ENCODE assay signal across 1 cellular context in genomic region chr19:18415177-18415867, GRCh38.
TF ChIP-seq lines count a peak whose summit lies in the region.

No MANE protein-coding gene starts in this region.

TF ChIP-seq in K562, 482 proteins besides CTCF, POLR2A, EP300 and RAD21 (continued from another document and continues in another):
- TF ChIP-seq EZH2 (IDR thresholded peaks at IDR 0.05; ENCODE audit: borderline replicate concordance, low read depth, low read length) (no peak), POLR3A (IDR thresholded peaks at IDR 0.05; ENCODE audit: borderline replicate concordance, extremely low read depth, insufficient read depth, insufficient read length) (no peak), CBFA2T2 (conservative IDR thresholded peaks at IDR 0.05) (no peak), SREBF2 (CRISPR knock-in tag; IDR thresholded peaks at IDR 0.05) (no peak), NCOR1 (IDR thresholded peaks at IDR 0.05) (peak; percentile 53), ZNF239 (CRISPR knock-in tag; IDR thresholded peaks at IDR 0.05) (peak; percentile 44), GATAD2A (IDR thresholded peaks at IDR 0.05) (peak; percentile 97; the same call in 1 of the 2 replicates), SP2 (IDR thresholded peaks at IDR 0.05; ENCODE audit: extremely low read depth, low read depth, low read length, poor library complexity, severe bottlenecking) (no peak), MTA3 (IDR thresholded peaks at IDR 0.05; ENCODE audit: borderline replicate concordance) (peak; percentile 86), ZBTB1 (CRISPR knock-in tag; IDR thresholded peaks at IDR 0.05; ENCODE audit: borderline replicate concordance, low read depth) (0 out of 2 replicates have a peak, but pooled peaks have one; percentile 33), ARHGAP35 (IDR thresholded peaks at IDR 0.05; ENCODE audit: partially characterized antibody) (no peak), ZKSCAN8 (CRISPR knock-in tag; IDR thresholded peaks at IDR 0.05) (peak; percentile 92), MLX (CRISPR knock-in tag; conservative IDR thresholded peaks at IDR 0.05) (no peak), SMAD4 (CRISPR knock-in tag; conservative IDR thresholded peaks at IDR 0.05) (peak; percentile 89), ZNF347 (CRISPR knock-in tag; IDR thresholded peaks at IDR 0.05; ENCODE audit: low read depth) (no peak), SMAD3 (CRISPR knock-in tag; conservative IDR thresholded peaks at IDR 0.05) (0 out of 2 replicates have a peak, but pooled peaks have one; percentile 39), DMBX1 (CRISPR knock-in tag; IDR thresholded peaks at IDR 0.05; ENCODE audit: borderline replicate concordance) (peak; percentile 94), ZNF444 (CRISPR knock-in tag; IDR thresholded peaks at IDR 0.05) (0 out of 2 replicates have a peak, but pooled peaks have one; percentile 47), ZNF140 (CRISPR knock-in tag; IDR thresholded peaks at IDR 0.05) (no peak), E2F1 (CRISPR knock-in tag; IDR thresholded peaks at IDR 0.05) (no peak), ZNF184 (CRISPR knock-in tag; IDR thresholded peaks at IDR 0.05) (no peak), RBM22 (IDR thresholded peaks at IDR 0.05; ENCODE audit: low read depth, low read length, poor library complexity, severe bottlenecking) (no peak), ZNF740 (CRISPR knock-in tag; IDR thresholded peaks at IDR 0.05) (peak; percentile 96), ZNF740 (tag; IDR thresholded peaks at IDR 0.05) (peak; percentile 54 to 87), GABPB1 (CRISPR knock-in tag; IDR thresholded peaks at IDR 0.05) (peak; percentile 35), SP1 (CRISPR knock-in tag; IDR thresholded peaks at IDR 0.05) (no peak), KAT8 (IDR thresholded peaks at IDR 0.05; ENCODE audit: low read depth) (no peak), ETS2 (tag; IDR thresholded peaks at IDR 0.05; ENCODE audit: borderline replicate concordance, poor library complexity, severe bottlenecking) (no peak), ZC3H11A (IDR thresholded peaks at IDR 0.05; ENCODE audit: low read depth, low read length) (no peak), TFAP4 (CRISPR knock-in tag; IDR thresholded peaks at IDR 0.05; ENCODE audit: borderline replicate concordance) (peak; percentile 95), TCFL5 (CRISPR knock-in tag; conservative IDR thresholded peaks at IDR 0.05) (no peak), STAG1 (CRISPR knock-in tag; IDR thresholded peaks at IDR 0.05; ENCODE audit: borderline replicate concordance) (no peak), FIP1L1 (IDR thresholded peaks at IDR 0.05; ENCODE audit: low read depth, low read length, poor library complexity, severe bottlenecking) (no peak), ZNF57 (CRISPR knock-in tag; IDR thresholded peaks at IDR 0.05) (no peak), SRF (CRISPR knock-in tag; IDR thresholded peaks at IDR 0.05) (peak in 1 of 2 experiments; percentile 68; a peak in 2 of 4 replicates), ZNF830 (CRISPR knock-in tag; IDR thresholded peaks at IDR 0.05) (no peak), MEF2A (IDR thresholded peaks at IDR 0.05; ENCODE audit: control insufficient read depth, low read depth, low read length) (no peak), CREM (IDR thresholded peaks at IDR 0.05; ENCODE audit: low read depth) (peak; percentile 63), TAL1 (IDR thresholded peaks at IDR 0.05) (no peak)
- TF ChIP-seq, protein P1, sequence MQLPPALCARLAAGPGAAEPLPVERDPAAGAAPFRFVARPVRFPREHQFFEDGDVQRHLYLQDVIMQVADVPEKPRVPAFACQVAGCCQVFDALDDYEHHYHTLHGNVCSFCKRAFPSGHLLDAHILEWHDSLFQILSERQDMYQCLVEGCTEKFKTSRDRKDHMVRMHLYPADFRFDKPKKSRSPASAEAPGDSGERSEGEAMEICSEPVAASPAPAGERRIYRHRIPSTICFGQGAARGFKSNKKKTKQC (CRISPR knock-in tag; IDR thresholded peaks at IDR 0.05) = no peak
- TF ChIP-seq, protein P2, sequence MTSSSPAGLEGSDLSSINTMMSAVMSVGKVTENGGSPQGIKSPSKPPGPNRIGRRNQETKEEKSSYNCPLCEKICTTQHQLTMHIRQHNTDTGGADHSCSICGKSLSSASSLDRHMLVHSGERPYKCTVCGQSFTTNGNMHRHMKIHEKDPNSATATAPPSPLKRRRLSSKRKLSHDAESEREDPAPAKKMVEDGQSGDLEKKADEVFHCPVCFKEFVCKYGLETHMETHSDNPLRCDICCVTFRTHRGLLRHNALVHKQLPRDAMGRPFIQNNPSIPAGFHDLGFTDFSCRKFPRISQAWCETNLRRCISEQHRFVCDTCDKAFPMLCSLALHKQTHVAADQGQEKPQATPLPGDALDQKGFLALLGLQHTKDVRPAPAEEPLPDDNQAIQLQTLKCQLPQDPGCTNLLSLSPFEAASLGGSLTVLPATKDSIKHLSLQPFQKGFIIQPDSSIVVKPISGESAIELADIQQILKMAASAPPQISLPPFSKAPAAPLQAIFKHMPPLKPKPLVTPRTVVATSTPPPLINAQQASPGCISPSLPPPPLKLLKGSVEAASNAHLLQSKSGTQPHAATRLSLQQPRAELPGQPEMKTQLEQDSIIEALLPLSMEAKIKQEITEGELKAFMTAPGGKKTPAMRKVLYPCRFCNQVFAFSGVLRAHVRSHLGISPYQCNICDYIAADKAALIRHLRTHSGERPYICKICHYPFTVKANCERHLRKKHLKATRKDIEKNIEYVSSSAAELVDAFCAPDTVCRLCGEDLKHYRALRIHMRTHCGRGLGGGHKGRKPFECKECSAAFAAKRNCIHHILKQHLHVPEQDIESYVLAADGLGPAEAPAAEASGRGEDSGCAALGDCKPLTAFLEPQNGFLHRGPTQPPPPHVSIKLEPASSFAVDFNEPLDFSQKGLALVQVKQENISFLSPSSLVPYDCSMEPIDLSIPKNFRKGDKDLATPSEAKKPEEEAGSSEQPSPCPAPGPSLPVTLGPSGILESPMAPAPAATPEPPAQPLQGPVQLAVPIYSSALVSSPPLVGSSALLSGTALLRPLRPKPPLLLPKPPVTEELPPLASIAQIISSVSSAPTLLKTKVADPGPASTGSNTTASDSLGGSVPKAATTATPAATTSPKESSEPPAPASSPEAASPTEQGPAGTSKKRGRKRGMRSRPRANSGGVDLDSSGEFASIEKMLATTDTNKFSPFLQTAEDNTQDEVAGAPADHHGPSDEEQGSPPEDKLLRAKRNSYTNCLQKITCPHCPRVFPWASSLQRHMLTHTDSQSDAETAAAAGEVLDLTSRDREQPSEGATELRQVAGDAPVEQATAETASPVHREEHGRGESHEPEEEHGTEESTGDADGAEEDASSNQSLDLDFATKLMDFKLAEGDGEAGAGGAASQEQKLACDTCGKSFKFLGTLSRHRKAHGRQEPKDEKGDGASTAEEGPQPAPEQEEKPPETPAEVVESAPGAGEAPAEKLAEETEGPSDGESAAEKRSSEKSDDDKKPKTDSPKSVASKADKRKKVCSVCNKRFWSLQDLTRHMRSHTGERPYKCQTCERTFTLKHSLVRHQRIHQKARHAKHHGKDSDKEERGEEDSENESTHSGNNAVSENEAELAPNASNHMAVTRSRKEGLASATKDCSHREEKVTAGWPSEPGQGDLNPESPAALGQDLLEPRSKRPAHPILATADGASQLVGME (CRISPR knock-in tag; IDR thresholded peaks at IDR 0.05) = peak; percentile 88; the same call in 1 of the 2 replicates
- TF ChIP-seq, protein P3, sequence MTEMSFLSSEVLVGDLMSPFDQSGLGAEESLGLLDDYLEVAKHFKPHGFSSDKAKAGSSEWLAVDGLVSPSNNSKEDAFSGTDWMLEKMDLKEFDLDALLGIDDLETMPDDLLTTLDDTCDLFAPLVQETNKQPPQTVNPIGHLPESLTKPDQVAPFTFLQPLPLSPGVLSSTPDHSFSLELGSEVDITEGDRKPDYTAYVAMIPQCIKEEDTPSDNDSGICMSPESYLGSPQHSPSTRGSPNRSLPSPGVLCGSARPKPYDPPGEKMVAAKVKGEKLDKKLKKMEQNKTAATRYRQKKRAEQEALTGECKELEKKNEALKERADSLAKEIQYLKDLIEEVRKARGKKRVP (CRISPR knock-in tag; IDR thresholded peaks at IDR 0.05) = peak; percentile 70; the same call in 1 of the 2 replicates
- TF ChIP-seq, protein P4, sequence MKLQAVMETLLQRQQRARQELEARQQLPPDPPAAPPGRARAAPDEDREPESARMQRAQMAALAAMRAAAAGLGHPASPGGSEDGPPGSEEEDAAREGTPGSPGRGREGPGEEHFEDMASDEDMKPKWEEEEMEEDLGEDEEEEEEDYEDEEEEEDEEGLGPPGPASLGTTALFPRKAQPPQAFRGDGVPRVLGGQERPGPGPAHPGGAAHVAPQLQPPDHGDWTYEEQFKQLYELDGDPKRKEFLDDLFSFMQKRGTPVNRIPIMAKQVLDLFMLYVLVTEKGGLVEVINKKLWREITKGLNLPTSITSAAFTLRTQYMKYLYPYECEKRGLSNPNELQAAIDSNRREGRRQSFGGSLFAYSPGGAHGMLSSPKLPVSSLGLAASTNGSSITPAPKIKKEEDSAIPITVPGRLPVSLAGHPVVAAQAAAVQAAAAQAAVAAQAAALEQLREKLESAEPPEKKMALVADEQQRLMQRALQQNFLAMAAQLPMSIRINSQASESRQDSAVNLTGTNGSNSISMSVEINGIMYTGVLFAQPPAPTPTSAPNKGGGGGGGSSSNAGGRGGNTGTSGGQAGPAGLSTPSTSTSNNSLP (IDR thresholded peaks at IDR 0.05; ENCODE audit: borderline replicate concordance, low read depth, low read length) = 0 out of 2 replicates have a peak, but pooled peaks have one; percentile 19
- TF ChIP-seq, protein P5, sequence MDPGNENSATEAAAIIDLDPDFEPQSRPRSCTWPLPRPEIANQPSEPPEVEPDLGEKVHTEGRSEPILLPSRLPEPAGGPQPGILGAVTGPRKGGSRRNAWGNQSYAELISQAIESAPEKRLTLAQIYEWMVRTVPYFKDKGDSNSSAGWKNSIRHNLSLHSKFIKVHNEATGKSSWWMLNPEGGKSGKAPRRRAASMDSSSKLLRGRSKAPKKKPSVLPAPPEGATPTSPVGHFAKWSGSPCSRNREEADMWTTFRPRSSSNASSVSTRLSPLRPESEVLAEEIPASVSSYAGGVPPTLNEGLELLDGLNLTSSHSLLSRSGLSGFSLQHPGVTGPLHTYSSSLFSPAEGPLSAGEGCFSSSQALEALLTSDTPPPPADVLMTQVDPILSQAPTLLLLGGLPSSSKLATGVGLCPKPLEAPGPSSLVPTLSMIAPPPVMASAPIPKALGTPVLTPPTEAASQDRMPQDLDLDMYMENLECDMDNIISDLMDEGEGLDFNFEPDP (CRISPR knock-in tag; IDR thresholded peaks at IDR 0.05) = 0 out of 2 replicates have a peak, but pooled peaks have one; percentile 77
- TF ChIP-seq, protein P6, sequence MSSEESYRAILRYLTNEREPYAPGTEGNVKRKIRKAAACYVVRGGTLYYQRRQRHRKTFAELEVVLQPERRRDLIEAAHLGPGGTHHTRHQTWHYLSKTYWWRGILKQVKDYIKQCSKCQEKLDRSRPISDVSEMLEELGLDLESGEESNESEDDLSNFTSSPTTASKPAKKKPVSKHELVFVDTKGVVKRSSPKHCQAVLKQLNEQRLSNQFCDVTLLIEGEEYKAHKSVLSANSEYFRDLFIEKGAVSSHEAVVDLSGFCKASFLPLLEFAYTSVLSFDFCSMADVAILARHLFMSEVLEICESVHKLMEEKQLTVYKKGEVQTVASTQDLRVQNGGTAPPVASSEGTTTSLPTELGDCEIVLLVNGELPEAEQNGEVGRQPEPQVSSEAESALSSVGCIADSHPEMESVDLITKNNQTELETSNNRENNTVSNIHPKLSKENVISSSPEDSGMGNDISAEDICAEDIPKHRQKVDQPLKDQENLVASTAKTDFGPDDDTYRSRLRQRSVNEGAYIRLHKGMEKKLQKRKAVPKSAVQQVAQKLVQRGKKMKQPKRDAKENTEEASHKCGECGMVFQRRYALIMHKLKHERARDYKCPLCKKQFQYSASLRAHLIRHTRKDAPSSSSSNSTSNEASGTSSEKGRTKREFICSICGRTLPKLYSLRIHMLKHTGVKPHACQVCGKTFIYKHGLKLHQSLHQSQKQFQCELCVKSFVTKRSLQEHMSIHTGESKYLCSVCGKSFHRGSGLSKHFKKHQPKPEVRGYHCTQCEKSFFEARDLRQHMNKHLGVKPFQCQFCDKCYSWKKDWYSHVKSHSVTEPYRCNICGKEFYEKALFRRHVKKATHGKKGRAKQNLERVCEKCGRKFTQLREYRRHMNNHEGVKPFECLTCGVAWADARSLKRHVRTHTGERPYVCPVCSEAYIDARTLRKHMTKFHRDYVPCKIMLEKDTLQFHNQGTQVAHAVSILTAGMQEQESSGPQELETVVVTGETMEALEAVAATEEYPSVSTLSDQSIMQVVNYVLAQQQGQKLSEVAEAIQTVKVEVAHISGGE (CRISPR knock-in tag; IDR thresholded peaks at IDR 0.05) = peak in 1 of 3 experiments; percentile 42; a peak in 2 of 6 replicates
- TF ChIP-seq, protein P7, sequence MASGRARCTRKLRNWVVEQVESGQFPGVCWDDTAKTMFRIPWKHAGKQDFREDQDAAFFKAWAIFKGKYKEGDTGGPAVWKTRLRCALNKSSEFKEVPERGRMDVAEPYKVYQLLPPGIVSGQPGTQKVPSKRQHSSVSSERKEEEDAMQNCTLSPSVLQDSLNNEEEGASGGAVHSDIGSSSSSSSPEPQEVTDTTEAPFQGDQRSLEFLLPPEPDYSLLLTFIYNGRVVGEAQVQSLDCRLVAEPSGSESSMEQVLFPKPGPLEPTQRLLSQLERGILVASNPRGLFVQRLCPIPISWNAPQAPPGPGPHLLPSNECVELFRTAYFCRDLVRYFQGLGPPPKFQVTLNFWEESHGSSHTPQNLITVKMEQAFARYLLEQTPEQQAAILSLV (tag; IDR thresholded peaks at IDR 0.05) = no peak
